In genomic region chr15:76393614-76394013, GRCh38 we compare ENCODE assay signal across 13 cellular contexts. TPM values are rescaled to one million over a fixed set of nuclear protein-coding genes. Genes with fewer than 3 reads are reported as not detected.
DNase-seq lines count a peak whose midpoint lies in the region; TF ChIP-seq lines count a peak whose summit lies in the region.
"Had no signal": no experiment of that assay in that cellular context is flagged by ENCODE, and none has a peak within 500 bp of the region (broad histone marks: within the 10 kb centered on the region; RNA-seq: fewer than 3 reads in every experiment).

No MANE protein-coding gene starts in this region.

- TF ChIP-seq POLR2A in vagina (IDR thresholded peaks at IDR 0.05), result no peak

- intact Hi-C loops in vagina (cut with DNase I), result no loop called here

- H3K36me3 ChIP-seq in MG63, result no peaks in the 10 kb centered on the region
- H3K36me3 ChIP-seq in MM.1S (replicated peaks; ENCODE audit: insufficient read depth, low read length), result no peaks in the 10 kb centered on the region
- no peaks in the 10 kb centered on the region for H3K36me3 ChIP-seq in vagina
- H3K36me3 ChIP-seq: breast epithelium, left lung, right atrium auricular region had no signal

- no peaks in the 10 kb centered on the region for H3F3A ChIP-seq in MM.1S (ENCODE audit: insufficient read depth, low read length)

- H3K9me3 ChIP-seq in MG63 (no peaks in the 10 kb centered on the region), MM.1S (replicated peaks; ENCODE audit: insufficient read depth, low read length) (no peaks in the 10 kb centered on the region), vagina (no peaks in the 10 kb centered on the region)
- H3K9me3 ChIP-seq: breast epithelium, left lung, right atrium auricular region had no signal

- H3K27ac ChIP-seq in MM.1S (ENCODE audit: low read length) (no peak overlapping the region), vagina (no peak overlapping the region)
- H3K27ac ChIP-seq: breast epithelium, left lung, right atrium auricular region had no signal

- H3K4me2 ChIP-seq in MM.1S (ENCODE audit: low read depth, low read length), result no peak overlapping the region

- no peaks in the 10 kb centered on the region for H3K9me2 ChIP-seq in MM.1S (replicated peaks; ENCODE audit: insufficient read depth, low read length)

- DNase-seq in DMS79 (lab: John Stamatoyannopoulos, UW) (peak; percentile 59), MG63 (peak; percentile 6), NCI-H69 (lab: John Stamatoyannopoulos, UW) (peak; percentile 95), glomerular visceral epithelial cell (ENCODE audit: extremely low spot score) (peak; percentile 85), MM.1S (no peak), GM20000 (ENCODE audit: low spot score) (no peak), vagina (ENCODE audit: extremely low spot score in 2 of 2) (no peak), ureter (ENCODE audit: low spot score) (no peak)
- DNase-seq: activated CD4-positive, alpha-beta T cell treated with anti-CD3 and anti-CD28 coated beads for 48 hours; left lung; naive thymus-derived CD4-positive, alpha-beta T cell had no signal

- H3K9ac ChIP-seq in MM.1S (ENCODE audit: low read length), result no peak overlapping the region

- no peaks in the 10 kb centered on the region for H3K27me3 ChIP-seq in MG63
- H3K27me3 ChIP-seq in MM.1S (replicated peaks; ENCODE audit: insufficient read depth, low read length), result no peaks in the 10 kb centered on the region
- no peaks in the 10 kb centered on the region for H3K27me3 ChIP-seq in vagina
- H3K27me3 ChIP-seq: breast epithelium, left lung, right atrium auricular region had no signal

- H4K20me1 ChIP-seq in MM.1S (ENCODE audit: insufficient read depth, low read length), result no peaks in the 10 kb centered on the region

- no peaks in the 10 kb centered on the region for H3K79me2 ChIP-seq in MM.1S (ENCODE audit: low read length)

- no peak overlapping the region for H2AFZ ChIP-seq in MM.1S (ENCODE audit: low read length)

- no peak for TF ChIP-seq CTCF in MM.1S (IDR thresholded peaks at IDR 0.05; ENCODE audit: low read length)
- TF ChIP-seq CTCF in GM20000 (IDR thresholded peaks at IDR 0.05; ENCODE audit: extremely low read depth, missing control alignments), result no peak
- TF ChIP-seq CTCF in vagina (IDR thresholded peaks at IDR 0.05), result no peak

- H3K4me1 ChIP-seq in MM.1S (ENCODE audit: low read length), result no peaks in the 10 kb centered on the region
- H3K4me1 ChIP-seq in vagina, result no peaks in the 10 kb centered on the region
- H3K4me1 ChIP-seq: breast epithelium, left lung, right atrium auricular region had no signal

- H3K4me3 ChIP-seq in MG63 (no peak overlapping the region), MM.1S (ENCODE audit: low read length) (no peak overlapping the region), vagina (no peak overlapping the region)
- H3K4me3 ChIP-seq: breast epithelium, left lung, right atrium auricular region had no signal

RNA-seq across cellular contexts. Expression of gene ISL2, which starts 57.0 kb away (rescaled TPM):
- total RNA-seq in MG63 (2014; rRNA removed; shearing (Covaris generic); ENCODE audit: low replicate concordance), result 0.27 and 3.6 TPM in 2 replicates
- total RNA-seq in vagina (2.0 TPM), ureter (0.62 TPM)
- total RNA-seq: right atrium auricular region had no signal

Comparison
In these comparisons a context has a peak if more than half of its experiments do, and no peak if none do; other contexts are left out.
1. DNase-seq: peak in DMS79 (single experiment), MG63 (single experiment), NCI-H69 (single experiment) and glomerular visceral epithelial cell (single experiment); none in MM.1S (single experiment), GM20000 (single experiment), vagina (0 of 2) and ureter (single experiment).